ENCODE assay signal across 14 cellular contexts in the genomic region with DNA sequence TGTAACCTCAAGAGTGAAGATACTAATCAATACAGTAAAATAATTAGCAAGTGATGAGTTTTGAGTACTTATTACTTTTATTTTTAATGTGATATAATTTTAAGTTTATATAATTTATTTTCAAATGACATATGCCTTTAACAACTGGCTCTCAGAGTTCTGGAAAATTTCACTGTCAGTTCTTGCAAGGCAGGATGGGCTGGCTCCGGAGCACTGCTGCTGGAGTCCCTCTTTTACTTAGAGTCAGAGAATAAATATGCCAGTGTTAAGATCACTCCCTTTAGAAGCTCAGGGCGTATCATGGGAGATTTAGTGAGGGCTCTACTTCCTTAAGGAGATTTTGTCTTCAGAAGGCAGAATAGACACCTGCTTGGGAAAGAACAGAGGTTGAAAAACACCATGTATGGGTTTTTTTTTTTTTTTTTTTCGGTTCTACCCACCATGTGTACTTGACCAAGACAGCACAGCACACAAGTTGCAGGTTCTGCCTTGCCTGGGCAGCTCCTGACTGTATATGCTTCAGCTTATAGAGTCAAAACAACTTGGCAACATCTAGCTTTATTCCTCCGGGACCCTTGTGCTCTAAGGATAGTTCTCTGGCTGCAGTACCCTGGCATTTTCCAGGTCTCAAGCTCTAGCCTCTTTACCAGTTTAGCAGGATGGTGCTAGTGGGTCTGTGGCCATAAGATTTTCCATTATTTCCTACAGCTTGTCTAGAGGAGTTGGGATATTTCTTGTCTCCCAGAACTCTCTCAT.
DNase-seq lines count a peak whose midpoint lies in the region; ATAC-seq and TF ChIP-seq lines count a peak whose summit lies in the region.
"Had no signal": no experiment of that assay in that cellular context is flagged by ENCODE, and none has a peak within 500 bp of the region (broad histone marks: within the 10 kb centered on the region; RNA-seq: fewer than 3 reads in every experiment).

No MANE protein-coding gene starts in this region.

- H3F3A ChIP-seq in DOHH2 (ENCODE audit: control insufficient read depth, insufficient read depth), result no peaks in the 10 kb centered on the region

- DNase-seq in NAMALWA (ENCODE audit: low spot score), result peak; percentile 37
- no peak for DNase-seq in MV-4-11 (lab: John Stamatoyannopoulos, UW)
- no peak for DNase-seq in KG1 (lab: John Stamatoyannopoulos, UW)
- DNase-seq in effector CD4-positive, alpha-beta T cell, result no peak
- no peak for DNase-seq in stimulated activated effector memory CD8-positive, alpha-beta T cell treated with anti-CD3 and anti-CD28 coated beads, Interleukin-12 subunit alpha, Interleukin-12 subunit beta, amount 100 ng/mL, for 72 hours (ENCODE audit: low spot score in 2 of 2)
- DNase-seq: activated naive CD8-positive, alpha-beta T cell treated with anti-CD3 and anti-CD28 coated beads, Interleukin-2, amount 10 ng/mL, durations not matched to agents 7 days and 5 days; GF-D8; NCI-H146; pancreas; stimulated activated CD4-positive, alpha-beta T cell treated with anti-CD3 and anti-CD28 coated beads, Interleukin-4, amount 100 ng/mL, for 1 hour had no signal

- no peak overlapping the region for H3K9ac ChIP-seq in muscle layer of colon (ENCODE audit: low read length)

- H3K4me2 ChIP-seq in DOHH2 (ENCODE audit: low read length), result peak overlapping the region; percentile 47

- H3K27ac Mint-ChIP-seq in stimulated activated effector memory CD8-positive, alpha-beta T cell treated with anti-CD3 and anti-CD28 coated beads, Interleukin-12 subunit alpha, Interleukin-12 subunit beta, amount 100 ng/mL, for 72 hours, result no peak overlapping the region
- H3K27ac Mint-ChIP-seq: activated naive CD8-positive, alpha-beta T cell treated with anti-CD3 and anti-CD28 coated beads, Interleukin-2, amount 10 ng/mL, durations not matched to agents 7 days and 5 days; T-helper 1 cell treated with Interleukin-12 subunit alpha and Interleukin-12 subunit beta and Interleukin-4 antibody, amounts not matched to agents 30 μg/mL and 1 μg/mL, for 36 hours had no signal

- no peaks in the 10 kb centered on the region for H4K20me1 ChIP-seq in DOHH2 (ENCODE audit: control insufficient read depth, insufficient read depth, low read depth, low read length)

- H3K9me3 ChIP-seq in DOHH2 (ENCODE audit: control insufficient read depth, insufficient read depth, low read length) (no peaks in the 10 kb centered on the region), muscle layer of colon (ENCODE audit: low read length) (no peaks in the 10 kb centered on the region)
- H3K9me3 ChIP-seq: pancreas had no signal

- H3K36me3 ChIP-seq in DOHH2 (ENCODE audit: control insufficient read depth, low read length) (no peaks in the 10 kb centered on the region), muscle layer of colon (ENCODE audit: insufficient read depth, low read length) (no peaks in the 10 kb centered on the region)
- H3K36me3 ChIP-seq: pancreas had no signal

- H3K9me2 ChIP-seq in DOHH2 (replicated peaks; ENCODE audit: control insufficient read depth, low read length), result no peaks in the 10 kb centered on the region

- H3K27ac ChIP-seq in DOHH2 (ENCODE audit: low read depth, low read length) (no peak overlapping the region), muscle layer of colon (ENCODE audit: low read depth, low read length) (peak overlapping the region; percentile 71)
- H3K27ac ChIP-seq: pancreas had no signal

- peak; percentile 33 for ATAC-seq in GM21515 (IDR thresholded peaks at IDR 0.05; ENCODE audit: unreplicated experiment)
- ATAC-seq in stimulated activated effector memory CD8-positive, alpha-beta T cell treated with anti-CD3 and anti-CD28 coated beads, Interleukin-12 subunit alpha, Interleukin-12 subunit beta, amount 100 ng/mL, for 72 hours, result no peak

- H3K4me3 ChIP-seq in DOHH2 (ENCODE audit: low read length) (peak overlapping the region; percentile 46), muscle layer of colon (ENCODE audit: low read depth in 1 of 2, low read length in 2 of 2) (no peak overlapping the region)
- H3K4me3 ChIP-seq: pancreas had no signal

- no peak for TF ChIP-seq CTCF in DOHH2 (IDR thresholded peaks at IDR 0.05; ENCODE audit: low read depth, low read length, poor library complexity, severe bottlenecking)

- no peak overlapping the region for H3K4me3 Mint-ChIP-seq in stimulated activated effector memory CD8-positive, alpha-beta T cell treated with anti-CD3 and anti-CD28 coated beads, Interleukin-12 subunit alpha, Interleukin-12 subunit beta, amount 100 ng/mL, for 72 hours
- H3K4me3 Mint-ChIP-seq: activated naive CD8-positive, alpha-beta T cell treated with anti-CD3 and anti-CD28 coated beads, Interleukin-2, amount 10 ng/mL, durations not matched to agents 7 days and 5 days; T-helper 1 cell treated with Interleukin-12 subunit alpha and Interleukin-12 subunit beta and Interleukin-4 antibody, amounts not matched to agents 30 μg/mL and 1 μg/mL, for 36 hours had no signal

- H3K4me1 ChIP-seq in DOHH2 (ENCODE audit: control insufficient read depth, low read length) (peaks cover 20% of the 10 kb centered on the region), muscle layer of colon (ENCODE audit: insufficient read depth, low read length) (peaks cover 42% of the 10 kb centered on the region)
- H3K4me1 ChIP-seq: pancreas had no signal

- H3K4me1 Mint-ChIP-seq in stimulated activated effector memory CD8-positive, alpha-beta T cell treated with anti-CD3 and anti-CD28 coated beads, Interleukin-12 subunit alpha, Interleukin-12 subunit beta, amount 100 ng/mL, for 72 hours, result no peaks in the 10 kb centered on the region
- H3K4me1 Mint-ChIP-seq: activated naive CD8-positive, alpha-beta T cell treated with anti-CD3 and anti-CD28 coated beads, Interleukin-2, amount 10 ng/mL, durations not matched to agents 7 days and 5 days had no signal

- H3K27me3 ChIP-seq in DOHH2 (ENCODE audit: control insufficient read depth, low read length) (no peaks in the 10 kb centered on the region), muscle layer of colon (ENCODE audit: control insufficient read depth in 1 of 2, insufficient read depth in 2 of 2, low read length in 2 of 2) (no peaks in the 10 kb centered on the region)
- H3K27me3 ChIP-seq: pancreas had no signal

- H3K36me3 Mint-ChIP-seq in stimulated activated effector memory CD8-positive, alpha-beta T cell treated with anti-CD3 and anti-CD28 coated beads, Interleukin-12 subunit alpha, Interleukin-12 subunit beta, amount 100 ng/mL, for 72 hours, result no peaks in the 10 kb centered on the region
- H3K36me3 Mint-ChIP-seq: activated naive CD8-positive, alpha-beta T cell treated with anti-CD3 and anti-CD28 coated beads, Interleukin-2, amount 10 ng/mL, durations not matched to agents 7 days and 5 days had no signal

- no peaks in the 10 kb centered on the region for H3K79me2 ChIP-seq in DOHH2 (ENCODE audit: control insufficient read depth, low read length)

- H3K9me3 Mint-ChIP-seq in stimulated activated effector memory CD8-positive, alpha-beta T cell treated with anti-CD3 and anti-CD28 coated beads, Interleukin-12 subunit alpha, Interleukin-12 subunit beta, amount 100 ng/mL, for 72 hours, result no peaks in the 10 kb centered on the region
- H3K9me3 Mint-ChIP-seq: activated naive CD8-positive, alpha-beta T cell treated with anti-CD3 and anti-CD28 coated beads, Interleukin-2, amount 10 ng/mL, durations not matched to agents 7 days and 5 days; T-helper 1 cell treated with Interleukin-12 subunit alpha and Interleukin-12 subunit beta and Interleukin-4 antibody, amounts not matched to agents 30 μg/mL and 1 μg/mL, for 36 hours had no signal
